ENCODE assay signal across 10 cellular contexts in genomic region chr14:103854822-103855733, GRCh38. TPM values are rescaled to one million over a fixed set of nuclear protein-coding genes. Genes with fewer than 3 reads are reported as not detected.
A peak's percentile ranks its signal among the peaks of the same experiment; 100 is the strongest.
DNase-seq lines count a peak whose midpoint lies in the region; ATAC-seq and TF ChIP-seq lines count a peak whose summit lies in the region.
"Had no signal": no experiment of that assay in that cellular context is flagged by ENCODE, and none has a peak within 500 bp of the region (broad histone marks: within the 10 kb centered on the region; RNA-seq: fewer than 3 reads in every experiment).

No MANE protein-coding gene starts in this region.

- H3K9me3 Mint-ChIP-seq in progenitor cell of endocrine pancreas (ENCODE audit: low read depth): no peaks in the 10 kb centered on the region
- H3K9me3 Mint-ChIP-seq in Calu3 (ENCODE audit: low read depth, unreplicated experiment): no peaks in the 10 kb centered on the region
- no peaks in the 10 kb centered on the region for H3K9me3 Mint-ChIP-seq in naive thymus-derived CD4-positive, alpha-beta T cell

- intact Hi-C loops in Right ventricle myocardium superior (cut with DNase I): no loop called here
- intact Hi-C loops in Calu3 (cut with micrococcal nuclease; ENCODE audit: unreplicated experiment): no loop called here
- intact Hi-C loops in naive thymus-derived CD4-positive, alpha-beta T cell (cut with micrococcal nuclease): no loop called here

- CTCF ChIA-PET in HEK293 (lab: Yijun Ruan, JAX) (interaction anchor here (0.5 to 1.5 kb wide), 2 partner anchors 46 to 64 kb away, joined by 4 to 6 read pairs; no protein-coding TSS in a partner anchor), Calu3 (lab: Charles Lee) (interaction anchor here (0.6 to 1.5 kb wide), 4 partner anchors 10 to 101 kb away, joined by 3 to 7 read pairs (median 4); no protein-coding TSS in a partner anchor)
- CTCF ChIA-PET in naive thymus-derived CD4-positive, alpha-beta T cell (lab: Charles Lee): no interaction called here

- no TSS peak for BruUV-seq in Calu3 (replicated peaks; lab: Mats Ljungman, UMichigan)

- H3K27ac ChIP-seq in HEK293 (ENCODE audit: extremely low read depth, low read depth, low read length): peak overlapping the region; percentile 32; the same call in 1 of the 2 replicates
- no peak overlapping the region for H3K27ac ChIP-seq in naive thymus-derived CD4-positive, alpha-beta T cell (ENCODE audit: low read depth, low read length)

- DNase-seq in NCI-H69 (lab: John Stamatoyannopoulos, UW) (peak; percentile 97), Right ventricle myocardium superior (no peak), progenitor cell of endocrine pancreas (ENCODE audit: low spot score, unreplicated experiment) (peak; percentile 52), nucleus accumbens (lab: John Stamatoyannopoulos, UW) (no peak), Calu3 (no peak)
- no peak for DNase-seq in activated effector memory CD4-positive, alpha-beta T cell treated with Interleukin-2 at 50 U/mL for 16 hours
- no peak for DNase-seq in naive thymus-derived CD4-positive, alpha-beta T cell
- DNase-seq: central memory CD4-positive, alpha-beta T cell; T-helper 9 cell had no signal

- POLR2A ChIA-PET in HEK293 (lab: Yijun Ruan, JAX): interaction anchor here (0.6 kb wide), 1 partner anchor 12 kb away, joined by 3 read pairs; no protein-coding TSS in a partner anchor
- POLR2A ChIA-PET in naive thymus-derived CD4-positive, alpha-beta T cell (lab: Charles Lee): no interaction called here

- no peaks in the 10 kb centered on the region for H3K27me3 ChIP-seq in naive thymus-derived CD4-positive, alpha-beta T cell (ENCODE audit: control insufficient read depth in 2 of 2, insufficient read depth in 2 of 2, low read length in 2 of 2)

- TF ChIP-seq CTCF in HEK293 (tag by site-specific recombination; IDR thresholded peaks at IDR 0.05) (peak; percentile 28; the same call in 1 of the 2 replicates), progenitor cell of endocrine pancreas (IDR thresholded peaks at IDR 0.05; ENCODE audit: unreplicated experiment) (no peak), Calu3 (IDR thresholded peaks at IDR 0.05; ENCODE audit: unreplicated experiment) (no peak)

- H3K27me3 Mint-ChIP-seq in progenitor cell of endocrine pancreas: no peaks in the 10 kb centered on the region
- no peaks in the 10 kb centered on the region for H3K27me3 Mint-ChIP-seq in Calu3 (ENCODE audit: unreplicated experiment)
- H3K27me3 Mint-ChIP-seq in naive thymus-derived CD4-positive, alpha-beta T cell: no peaks in the 10 kb centered on the region

- no peak overlapping the region for H3K4me3 ChIP-seq in HEK293 (ENCODE audit: low read depth, low read length)
- H3K4me3 ChIP-seq in naive thymus-derived CD4-positive, alpha-beta T cell (ENCODE audit: low read length): no peak overlapping the region

- H3K4me1 ChIP-seq in HEK293 (ENCODE audit: control insufficient read depth, insufficient read depth, low read length): peaks cover 4% of the 10 kb centered on the region
- no peaks in the 10 kb centered on the region for H3K4me1 ChIP-seq in naive thymus-derived CD4-positive, alpha-beta T cell (ENCODE audit: control insufficient read depth in 2 of 2, insufficient read depth in 2 of 2, low read length in 2 of 2)

- H3K36me3 Mint-ChIP-seq in progenitor cell of endocrine pancreas (ENCODE audit: insufficient read depth): no peaks in the 10 kb centered on the region
- no peaks in the 10 kb centered on the region for H3K36me3 Mint-ChIP-seq in Calu3 (ENCODE audit: insufficient read depth, unreplicated experiment)
- no peaks in the 10 kb centered on the region for H3K36me3 Mint-ChIP-seq in naive thymus-derived CD4-positive, alpha-beta T cell

- H3K9me3 ChIP-seq in HEK293 (ENCODE audit: control insufficient read depth, insufficient read depth, low read depth, low read length): no peaks in the 10 kb centered on the region
- no peaks in the 10 kb centered on the region for H3K9me3 ChIP-seq in naive thymus-derived CD4-positive, alpha-beta T cell (ENCODE audit: control insufficient read depth in 2 of 3, low read length in 3 of 3)

- no peaks in the 10 kb centered on the region for H3K36me3 ChIP-seq in HEK293 (ENCODE audit: control insufficient read depth in 2 of 2, insufficient read depth in 1 of 2, low read length in 2 of 2)
- H3K36me3 ChIP-seq in naive thymus-derived CD4-positive, alpha-beta T cell (ENCODE audit: control insufficient read depth in 2 of 3, insufficient read depth in 3 of 3, low read length in 3 of 3): no peaks in the 10 kb centered on the region

- H3K27ac Mint-ChIP-seq in progenitor cell of endocrine pancreas (peak overlapping the region; percentile 93), Calu3 (ENCODE audit: unreplicated experiment) (no peak overlapping the region)
- H3K27ac Mint-ChIP-seq in naive thymus-derived CD4-positive, alpha-beta T cell: peak overlapping the region in 4 of 9 donors; percentile 36 to 79 (median 72)

- peak; percentile 36 for ATAC-seq in Right ventricle myocardium superior (ENCODE audit: poor library complexity)
- no peak for ATAC-seq in naive thymus-derived CD4-positive, alpha-beta T cell

- peaks cover 21% of the 10 kb centered on the region for H3K4me1 Mint-ChIP-seq in progenitor cell of endocrine pancreas (ENCODE audit: low read depth)
- H3K4me1 Mint-ChIP-seq in Calu3 (ENCODE audit: low read depth, unreplicated experiment): peaks cover 11% of the 10 kb centered on the region
- peaks cover 0 to 12% (median 8%) of the 10 kb centered on the region in 7 donors for H3K4me1 Mint-ChIP-seq in naive thymus-derived CD4-positive, alpha-beta T cell

- H3K4me3 Mint-ChIP-seq in progenitor cell of endocrine pancreas (ENCODE audit: low read depth) (peak overlapping the region; percentile 41), Calu3 (ENCODE audit: low read depth, unreplicated experiment) (no peak overlapping the region)
- H3K4me3 Mint-ChIP-seq in naive thymus-derived CD4-positive, alpha-beta T cell: no peak overlapping the region

TF ChIP-seq in HEK293, 187 proteins besides CTCF, POLR2A, EP300 and RAD21 (continues in another document):
- TF ChIP-seq KLF9 (tag by site-specific recombination; IDR thresholded peaks at IDR 0.05; ENCODE audit: low read depth) (no peak; the same call in 1 of the 2 replicates), ZNF133 (tag by site-specific recombination; IDR thresholded peaks at IDR 0.05) (no peak), ZNF501 (tag by site-specific recombination; IDR thresholded peaks at IDR 0.05) (no peak), ZSCAN5A (tag by site-specific recombination; IDR thresholded peaks at IDR 0.05) (no peak), ZNF18 (tag by site-specific recombination; IDR thresholded peaks at IDR 0.05) (no peak), KLF1 (tag by site-specific recombination; IDR thresholded peaks at IDR 0.05) (peak; percentile 92), PRDM6 (tag by site-specific recombination; IDR thresholded peaks at IDR 0.05) (no peak)

RNA-seq across cellular contexts. Expression of gene PPP1R13B, which starts 7.7 kb away (rescaled TPM):
- 107 TPM for total RNA-seq in Right ventricle myocardium superior
- total RNA-seq in progenitor cell of endocrine pancreas: 34.2 and 40.3 TPM in 2 replicates
- 23.2 and 27.7 TPM in 2 replicates for total RNA-seq in Calu3 (2022)
- total RNA-seq in naive thymus-derived CD4-positive, alpha-beta T cell: 10 to 100 TPM; 10.8 to 26.8 (median 17.7) TPM
- 1 to 10 TPM; 3.3 to 3.9 TPM for polyA plus RNA-seq in naive thymus-derived CD4-positive, alpha-beta T cell

Comparison
In these comparisons a context has a peak if more than half of its experiments do, and no peak if none do; other contexts are left out.
1. DNase-seq: peak in NCI-H69 (single experiment) and progenitor cell of endocrine pancreas (single experiment); none in Right ventricle myocardium superior (single experiment), nucleus accumbens (0 of 56), activated effector memory CD4-positive, alpha-beta T cell treated with Interleukin-2 at 50 U/mL for 16 hours (single experiment), Calu3 (single experiment) and naive thymus-derived CD4-positive, alpha-beta T cell (0 of 9).